ENCODE assay signal across 2 cellular contexts in the genomic region with DNA sequence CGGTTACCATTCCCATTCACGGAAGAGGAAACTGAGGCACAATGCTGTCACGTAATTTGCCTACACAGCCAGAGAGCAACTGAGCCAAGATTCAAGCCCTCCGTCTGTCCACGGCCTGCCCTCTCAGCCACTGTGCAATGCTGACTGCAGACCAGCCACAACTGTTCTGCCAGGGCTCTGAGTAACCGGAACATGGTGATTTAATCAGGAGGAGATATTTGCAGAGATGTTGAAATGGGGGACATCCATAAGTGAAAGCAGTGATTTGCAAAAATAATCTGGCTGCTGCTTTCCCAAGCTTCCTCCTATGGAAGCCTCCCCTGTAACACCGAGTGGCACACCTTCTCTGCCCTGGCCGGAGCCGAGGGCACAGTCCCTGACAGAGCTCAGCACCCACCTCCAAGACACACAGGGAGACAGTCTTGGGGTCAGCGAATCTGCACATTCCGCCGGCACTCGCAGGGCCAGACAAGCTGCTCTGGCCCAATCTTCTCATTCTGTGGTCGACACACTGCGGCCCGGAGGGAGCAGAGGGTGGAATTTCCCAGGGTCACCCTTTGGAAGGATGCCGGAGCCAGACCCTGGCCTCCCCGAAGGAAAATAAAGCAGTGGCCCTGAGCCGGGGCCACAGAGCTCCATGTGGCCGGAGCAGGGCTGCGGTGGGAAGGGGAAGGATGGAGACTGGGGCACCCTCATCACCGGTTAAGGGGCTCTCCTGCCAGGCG.
TF ChIP-seq lines count a peak whose summit lies in the region.

No MANE protein-coding gene starts in this region.

TF ChIP-seq in liver, 16 proteins besides CTCF, POLR2A, EP300 and RAD21:
- TF ChIP-seq GABPA (IDR thresholded peaks at IDR 0.05 in 1 of 2, conservative IDR thresholded peaks at IDR 0.05 in 1 of 2), result no peak
- peak; percentile 44 for TF ChIP-seq NR2F2 (IDR thresholded peaks at IDR 0.05)
- TF ChIP-seq, protein P1, sequence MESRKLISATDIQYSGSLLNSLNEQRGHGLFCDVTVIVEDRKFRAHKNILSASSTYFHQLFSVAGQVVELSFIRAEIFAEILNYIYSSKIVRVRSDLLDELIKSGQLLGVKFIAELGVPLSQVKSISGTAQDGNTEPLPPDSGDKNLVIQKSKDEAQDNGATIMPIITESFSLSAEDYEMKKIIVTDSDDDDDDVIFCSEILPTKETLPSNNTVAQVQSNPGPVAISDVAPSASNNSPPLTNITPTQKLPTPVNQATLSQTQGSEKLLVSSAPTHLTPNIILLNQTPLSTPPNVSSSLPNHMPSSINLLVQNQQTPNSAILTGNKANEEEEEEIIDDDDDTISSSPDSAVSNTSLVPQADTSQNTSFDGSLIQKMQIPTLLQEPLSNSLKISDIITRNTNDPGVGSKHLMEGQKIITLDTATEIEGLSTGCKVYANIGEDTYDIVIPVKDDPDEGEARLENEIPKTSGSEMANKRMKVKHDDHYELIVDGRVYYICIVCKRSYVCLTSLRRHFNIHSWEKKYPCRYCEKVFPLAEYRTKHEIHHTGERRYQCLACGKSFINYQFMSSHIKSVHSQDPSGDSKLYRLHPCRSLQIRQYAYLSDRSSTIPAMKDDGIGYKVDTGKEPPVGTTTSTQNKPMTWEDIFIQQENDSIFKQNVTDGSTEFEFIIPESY (IDR thresholded peaks at IDR 0.05), result no peak
- TF ChIP-seq, protein P2, sequence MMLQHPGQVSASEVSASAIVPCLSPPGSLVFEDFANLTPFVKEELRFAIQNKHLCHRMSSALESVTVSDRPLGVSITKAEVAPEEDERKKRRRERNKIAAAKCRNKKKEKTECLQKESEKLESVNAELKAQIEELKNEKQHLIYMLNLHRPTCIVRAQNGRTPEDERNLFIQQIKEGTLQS (IDR thresholded peaks at IDR 0.05), result no peak

TF ChIP-seq in HepG2, 621 proteins besides CTCF, POLR2A, EP300 and RAD21 (continued from another document):
- TF ChIP-seq JARID2 (CRISPR knock-in tag; IDR thresholded peaks at IDR 0.05; ENCODE audit: insufficient replicate concordance) (no peak), ADNP (CRISPR knock-in tag; IDR thresholded peaks at IDR 0.05) (no peak), ZNF75D (CRISPR knock-in tag; IDR thresholded peaks at IDR 0.05; ENCODE audit: borderline replicate concordance) (no peak), ZNF557 (CRISPR knock-in tag; IDR thresholded peaks at IDR 0.05) (no peak), SP4 (CRISPR knock-in tag; IDR thresholded peaks at IDR 0.05) (no peak)
- TF ChIP-seq, protein P3, sequence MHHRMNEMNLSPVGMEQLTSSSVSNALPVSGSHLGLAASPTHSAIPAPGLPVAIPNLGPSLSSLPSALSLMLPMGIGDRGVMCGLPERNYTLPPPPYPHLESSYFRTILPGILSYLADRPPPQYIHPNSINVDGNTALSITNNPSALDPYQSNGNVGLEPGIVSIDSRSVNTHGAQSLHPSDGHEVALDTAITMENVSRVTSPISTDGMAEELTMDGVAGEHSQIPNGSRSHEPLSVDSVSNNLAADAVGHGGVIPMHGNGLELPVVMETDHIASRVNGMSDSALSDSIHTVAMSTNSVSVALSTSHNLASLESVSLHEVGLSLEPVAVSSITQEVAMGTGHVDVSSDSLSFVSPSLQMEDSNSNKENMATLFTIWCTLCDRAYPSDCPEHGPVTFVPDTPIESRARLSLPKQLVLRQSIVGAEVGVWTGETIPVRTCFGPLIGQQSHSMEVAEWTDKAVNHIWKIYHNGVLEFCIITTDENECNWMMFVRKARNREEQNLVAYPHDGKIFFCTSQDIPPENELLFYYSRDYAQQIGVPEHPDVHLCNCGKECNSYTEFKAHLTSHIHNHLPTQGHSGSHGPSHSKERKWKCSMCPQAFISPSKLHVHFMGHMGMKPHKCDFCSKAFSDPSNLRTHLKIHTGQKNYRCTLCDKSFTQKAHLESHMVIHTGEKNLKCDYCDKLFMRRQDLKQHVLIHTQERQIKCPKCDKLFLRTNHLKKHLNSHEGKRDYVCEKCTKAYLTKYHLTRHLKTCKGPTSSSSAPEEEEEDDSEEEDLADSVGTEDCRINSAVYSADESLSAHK (CRISPR knock-in tag; IDR thresholded peaks at IDR 0.05; ENCODE audit: borderline replicate concordance), result no peak
- TF ChIP-seq, protein P4, sequence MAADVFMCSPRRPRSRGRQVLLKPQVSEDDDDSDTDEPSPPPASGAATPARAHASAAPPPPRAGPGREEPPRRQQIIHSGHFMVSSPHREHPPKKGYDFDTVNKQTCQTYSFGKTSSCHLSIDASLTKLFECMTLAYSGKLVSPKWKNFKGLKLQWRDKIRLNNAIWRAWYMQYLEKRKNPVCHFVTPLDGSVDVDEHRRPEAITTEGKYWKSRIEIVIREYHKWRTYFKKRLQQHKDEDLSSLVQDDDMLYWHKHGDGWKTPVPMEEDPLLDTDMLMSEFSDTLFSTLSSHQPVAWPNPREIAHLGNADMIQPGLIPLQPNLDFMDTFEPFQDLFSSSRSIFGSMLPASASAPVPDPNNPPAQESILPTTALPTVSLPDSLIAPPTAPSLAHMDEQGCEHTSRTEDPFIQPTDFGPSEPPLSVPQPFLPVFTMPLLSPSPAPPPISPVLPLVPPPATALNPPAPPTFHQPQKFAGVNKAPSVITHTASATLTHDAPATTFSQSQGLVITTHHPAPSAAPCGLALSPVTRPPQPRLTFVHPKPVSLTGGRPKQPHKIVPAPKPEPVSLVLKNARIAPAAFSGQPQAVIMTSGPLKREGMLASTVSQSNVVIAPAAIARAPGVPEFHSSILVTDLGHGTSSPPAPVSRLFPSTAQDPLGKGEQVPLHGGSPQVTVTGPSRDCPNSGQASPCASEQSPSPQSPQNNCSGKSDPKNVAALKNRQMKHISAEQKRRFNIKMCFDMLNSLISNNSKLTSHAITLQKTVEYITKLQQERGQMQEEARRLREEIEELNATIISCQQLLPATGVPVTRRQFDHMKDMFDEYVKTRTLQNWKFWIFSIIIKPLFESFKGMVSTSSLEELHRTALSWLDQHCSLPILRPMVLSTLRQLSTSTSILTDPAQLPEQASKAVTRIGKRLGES (CRISPR knock-in tag; IDR thresholded peaks at IDR 0.05; ENCODE audit: borderline replicate concordance), result no peak
